In genomic region chr19:8461891-8462290, GRCh38 we compare ENCODE assay signal across 20 cellular contexts. TPM values are rescaled to one million over a fixed set of nuclear protein-coding genes. Genes with fewer than 3 reads are reported as not detected.
"Had no signal": no experiment of that assay in that cellular context is flagged by ENCODE, and none has a peak within 500 bp of the region (broad histone marks: within the 10 kb centered on the region; RNA-seq: fewer than 3 reads in every experiment).

No MANE protein-coding gene starts in this region.

- H3K27ac Mint-ChIP-seq: T-helper 2 cell treated with Interferon-gamma antibody and Interleukin-4, amounts not matched to agents 5 μg/mL and 100 μg/mL, for 36 hours had no signal

- H2AFZ ChIP-seq: hepatocyte had no signal

- FAIRE-seq: colon had no signal

- H3K27ac ChIP-seq: hepatocyte, SJSA1 had no signal

- H3K4me3 Mint-ChIP-seq: activated CD8-positive, alpha-beta memory T cell treated with anti-CD3 and anti-CD28 coated beads, Interleukin-2, amount 10 ng/mL, durations not matched to agents 7 days and 5 days; natural killer cell treated with Interleukin-12 subunit alpha and Interleukin-12 subunit beta and Interleukin-15 and Interleukin-18, amount 100 ng/mL, for 72 hours; T-helper 2 cell treated with Interferon-gamma antibody and Interleukin-4, amounts not matched to agents 5 μg/mL and 100 μg/mL, for 36 hours had no signal

- H3K9me3 Mint-ChIP-seq: natural killer cell treated with Interleukin-12 subunit alpha and Interleukin-12 subunit beta and Interleukin-15 and Interleukin-18, amount 100 ng/mL, for 72 hours; T-helper 2 cell treated with Interferon-gamma antibody and Interleukin-4, amounts not matched to agents 5 μg/mL and 100 μg/mL, for 36 hours had no signal

- DNase-seq: activated CD4-positive, alpha-beta T cell treated with anti-CD3 and anti-CD28 coated beads, Interleukin-2, amount 50 U/mL, for 4 hours; activated CD4-positive, CD25-positive, alpha-beta regulatory T cell treated with anti-CD3 and anti-CD28 coated beads, Interleukin-2, amount 50 U/mL, for 72 hours; activated CD8-positive, alpha-beta memory T cell treated with anti-CD3 and anti-CD28 coated beads, Interleukin-2, amount 10 ng/mL, durations not matched to agents 7 days and 5 days; activated naive CD4-positive, alpha-beta T cell treated with Interleukin-2 at 50 U/mL for 16 hours; islet precursor cell; mammary epithelial cell; sigmoid colon; stimulated activated CD4-positive, alpha-beta T cell treated with anti-CD3 and anti-CD28 coated beads, Interleukin-1b, Interleukin-23, amount 100 ng/mL, for 48 hours; SW 1271; tibial artery; uterus had no signal

- H3K27me3 ChIP-seq: hepatocyte, sigmoid colon, SJSA1, tibial artery, uterus had no signal

- H3K36me3 ChIP-seq: uterus had no signal

- H3K4me3 ChIP-seq: hepatocyte, sigmoid colon, SJSA1, tibial artery, uterus had no signal

- ATAC-seq: activated CD8-positive, alpha-beta memory T cell treated with anti-CD3 and anti-CD28 coated beads, Interleukin-2, amount 10 ng/mL, durations not matched to agents 7 days and 5 days; esophagus mucosa; left lobe of liver; natural killer cell treated with Interleukin-12 subunit alpha and Interleukin-12 subunit beta and Interleukin-15 and Interleukin-18, amount 100 ng/mL, for 72 hours had no signal

- H3K27me3 Mint-ChIP-seq: activated CD8-positive, alpha-beta memory T cell treated with anti-CD3 and anti-CD28 coated beads, Interleukin-2, amount 10 ng/mL, durations not matched to agents 7 days and 5 days; natural killer cell treated with Interleukin-12 subunit alpha and Interleukin-12 subunit beta and Interleukin-15 and Interleukin-18, amount 100 ng/mL, for 72 hours had no signal

- H3K9me3 ChIP-seq: sigmoid colon, SJSA1, tibial artery, uterus had no signal

RNA-seq across cellular contexts. Expression of gene PRAM1, which starts 40.5 kb away (rescaled TPM):
- total RNA-seq: glomerular endothelial cell, mammary epithelial cell, osteoblast, SJSA1 had no signal
- polyA plus RNA-seq: mammary epithelial cell had no signal
